ENCODE assay signal across 8 cellular contexts in genomic region chr2:24492283-24493272, GRCh38. TPM values are rescaled to one million over a fixed set of nuclear protein-coding genes. Genes with fewer than 3 reads are reported as not detected.
A peak's percentile ranks its signal among the peaks of the same experiment; 100 is the strongest.
DNase-seq lines count a peak whose midpoint lies in the region; ATAC-seq and TF ChIP-seq lines count a peak whose summit lies in the region.

No MANE protein-coding gene starts in this region.

- DNase-seq in Right ventricle myocardium inferior (ENCODE audit: missing footprints): no peak
- DNase-seq in cardiac septum (ENCODE audit: low spot score): no peak
- DNase-seq in natural killer cell treated with Interleukin-12 subunit alpha and Interleukin-12 subunit beta and Interleukin-15 and Interleukin-18, amount 100 ng/mL, for 72 hours (ENCODE audit: low spot score): no peak
- no peak for DNase-seq in NCI-H1048 (lab: John Stamatoyannopoulos, UW)
- DNase-seq in GM19238 (ENCODE audit: insufficient read length, low spot score): no peak
- DNase-seq in kidney glomerular epithelial cell (lab: John Stamatoyannopoulos, UW): no peak

- 18 to 21% methylated on average over 20 of the region's 20 CpGs for WGBS in esophagus, 2 donors

- intact Hi-C loops in Right ventricle myocardium inferior (cut with DNase I) (loop anchor here (5.0 kb wide), 1 partner anchor 230 kb away; no protein-coding TSS in a partner anchor), cardiac septum (cut with DNase I) (no loop called here)

- peak overlapping the region; percentile 83 to 89 for H3K27ac Mint-ChIP-seq in natural killer cell treated with Interleukin-12 subunit alpha and Interleukin-12 subunit beta and Interleukin-15 and Interleukin-18, amount 100 ng/mL, for 72 hours

- no peaks in the 10 kb centered on the region for H3K9me3 ChIP-seq in esophagus (ENCODE audit: control insufficient read depth in 2 of 2, insufficient read depth in 1 of 2, low read depth in 1 of 2, low read length in 1 of 2)

- H3K9me3 Mint-ChIP-seq in natural killer cell treated with Interleukin-12 subunit alpha and Interleukin-12 subunit beta and Interleukin-15 and Interleukin-18, amount 100 ng/mL, for 72 hours: no peaks in the 10 kb centered on the region

- peak overlapping the region; percentile 95 to 99 for H3K4me3 ChIP-seq in esophagus (ENCODE audit: low read depth in 1 of 2, low read length in 2 of 2)

- peak overlapping the region; percentile 97 for H3K4me3 Mint-ChIP-seq in natural killer cell treated with Interleukin-12 subunit alpha and Interleukin-12 subunit beta and Interleukin-15 and Interleukin-18, amount 100 ng/mL, for 72 hours

- H3K4me1 Mint-ChIP-seq in natural killer cell treated with Interleukin-12 subunit alpha and Interleukin-12 subunit beta and Interleukin-15 and Interleukin-18, amount 100 ng/mL, for 72 hours (ENCODE audit: low read depth in 2 of 2): peaks cover 47 to 62% of the 10 kb centered on the region in 2 donors

- H3K27me3 ChIP-seq in esophagus (ENCODE audit: control insufficient read depth in 1 of 2, insufficient read depth in 2 of 2, low read length in 2 of 2): no peaks in the 10 kb centered on the region

- peaks cover 0 to 4% of the 10 kb centered on the region in 2 donors for H3K36me3 ChIP-seq in esophagus (ENCODE audit: control insufficient read depth in 2 of 2, insufficient read depth in 2 of 2, low read length in 1 of 2)

- peaks cover 6% of the 10 kb centered on the region for H3K36me3 Mint-ChIP-seq in natural killer cell treated with Interleukin-12 subunit alpha and Interleukin-12 subunit beta and Interleukin-15 and Interleukin-18, amount 100 ng/mL, for 72 hours

- H3K27ac ChIP-seq in esophagus (ENCODE audit: low read depth in 2 of 2, low read length in 1 of 2): peak overlapping the region; percentile 94 to 99

- no peaks in the 10 kb centered on the region for H3K27me3 Mint-ChIP-seq in natural killer cell treated with Interleukin-12 subunit alpha and Interleukin-12 subunit beta and Interleukin-15 and Interleukin-18, amount 100 ng/mL, for 72 hours

- H3K4me1 ChIP-seq in esophagus (ENCODE audit: control insufficient read depth in 2 of 2, insufficient read depth in 2 of 2, low read length in 1 of 2): peaks cover 0 to 4% of the 10 kb centered on the region in 2 donors

- peak; percentile 14 for ATAC-seq in Right ventricle myocardium inferior
- ATAC-seq in SK-N-SH treated with all-trans-retinoic acid at 6 μM for 48 hours: 0 out of 3 replicates have a peak, but pooled peaks have one; percentile 2
- no peak for ATAC-seq in natural killer cell treated with Interleukin-12 subunit alpha and Interleukin-12 subunit beta and Interleukin-15 and Interleukin-18, amount 100 ng/mL, for 72 hours

TF ChIP-seq in SK-N-SH treated with all-trans-retinoic acid at 6 μM for 48 hours, 23 proteins besides CTCF, POLR2A, EP300 and RAD21:
- TF ChIP-seq POU6F1 (CRISPR knock-in tag; IDR thresholded peaks at IDR 0.05; ENCODE audit: borderline replicate concordance, low read depth): no peak
- TF ChIP-seq RARB (CRISPR knock-in tag; IDR thresholded peaks at IDR 0.05): no peak
- TF ChIP-seq TSHZ2 (CRISPR knock-in tag; IDR thresholded peaks at IDR 0.05): no peak
TF ChIP-seq in SK-N-SH treated with all-trans-retinoic acid at 6 μM for 48 hours: peak in this region for 0.

RNA-seq across cellular contexts. Expression of gene NCOA1, which starts 1.5 kb away (rescaled TPM):
- total RNA-seq in Right ventricle myocardium inferior (31.0 TPM), cardiac septum (31.9 TPM)
- polyA plus RNA-seq in esophagus: 10 to 100 TPM in 1 of 2 donors, 1 to 10 TPM in 1; 8.7 to 13.7 TPM
- 100 to 1,000 TPM in 1 of 2 donors, 10 to 100 TPM in 1; 84.1 to 139 TPM for total RNA-seq in natural killer cell treated with Interleukin-12 subunit alpha and Interleukin-12 subunit beta and Interleukin-15 and Interleukin-18, amount 100 ng/mL, for 72 hours

Comparison
In these comparisons a context has a peak if more than half of its experiments do, and no peak if none do; other contexts are left out.
1. ATAC-seq: peak in Right ventricle myocardium inferior (single experiment) and SK-N-SH treated with all-trans-retinoic acid at 6 μM for 48 hours (single experiment); none in natural killer cell treated with Interleukin-12 subunit alpha and Interleukin-12 subunit beta and Interleukin-15 and Interleukin-18, amount 100 ng/mL, for 72 hours (0 of 2).